In the genomic region with DNA sequence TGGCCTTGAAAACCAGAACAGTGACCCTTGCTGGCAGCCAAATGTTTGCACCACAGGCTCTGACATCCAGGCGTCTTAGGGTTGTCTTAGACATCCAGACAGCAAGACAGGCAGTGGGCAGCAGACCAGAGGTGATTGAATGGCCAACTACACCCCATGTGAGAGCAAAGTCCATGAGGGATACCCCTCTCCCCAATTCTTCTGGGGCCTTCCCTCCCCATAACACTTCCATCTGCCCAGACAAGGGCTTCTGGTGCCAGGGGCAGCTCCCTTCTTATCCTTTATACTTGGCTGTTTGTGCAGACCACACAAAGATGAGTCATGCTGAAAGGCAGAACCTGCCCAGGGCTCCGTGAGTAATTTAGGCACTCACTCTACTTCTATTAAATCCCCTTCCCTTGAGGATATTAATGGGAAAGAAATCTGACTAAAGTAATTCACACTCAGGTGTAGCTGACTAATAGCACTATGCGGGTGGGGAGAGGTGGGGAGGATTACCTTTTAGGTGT, we compare ENCODE assay signal across 10 cellular contexts.
DNase-seq lines count a peak whose midpoint lies in the region; ATAC-seq and TF ChIP-seq lines count a peak whose summit lies in the region.
"Had no signal": no experiment of that assay in that cellular context is flagged by ENCODE, and none has a peak within 500 bp of the region (broad histone marks: within the 10 kb centered on the region; RNA-seq: fewer than 3 reads in every experiment).

No MANE protein-coding gene starts in this region.

- H3K27ac Mint-ChIP-seq in activated CD4-positive, alpha-beta memory T cell treated with anti-CD3 and anti-CD28 coated beads, Interleukin-2, amount 10 ng/mL, durations not matched to agents 7 days and 5 days, result peak overlapping the region; percentile 8
- peak overlapping the region in 2 of 10 donors; percentile 25 to 29 for H3K27ac Mint-ChIP-seq in naive thymus-derived CD8-positive, alpha-beta T cell

- peak overlapping the region; percentile 95 for H3K27ac ChIP-seq in KMS-11
- H3K27ac ChIP-seq in mesodermal cell (ENCODE audit: low read depth, low read length, severe bottlenecking), result peak overlapping the region; percentile 71

- DNase-seq in Caki2 (ENCODE audit: low read depth) (peak; percentile 89), NCI-H526 treated with DMSO at 0.1 percent for 48 hours (lab: John Stamatoyannopoulos, UW) (no peak), cerebellar nuclear complex (lab: John Stamatoyannopoulos, UW) (no peak), HuH-7 (ENCODE audit: low spot score) (no peak)
- peak; percentile 37 for DNase-seq in activated CD4-positive, alpha-beta memory T cell treated with anti-CD3 and anti-CD28 coated beads, Interleukin-2, amount 10 ng/mL, durations not matched to agents 7 days and 5 days
- DNase-seq in naive thymus-derived CD8-positive, alpha-beta T cell, result no peak

- no peak for ATAC-seq in naive thymus-derived CD8-positive, alpha-beta T cell

- CTCF ChIA-PET in activated CD4-positive, alpha-beta memory T cell treated with anti-CD3 and anti-CD28 coated beads, Interleukin-2, amount 10 ng/mL, durations not matched to agents 7 days and 5 days (lab: Charles Lee), result interaction anchor here (1.1 to 4.1 kb wide), 8 partner anchors 8 to 1043 kb away, joined by 3 to 21 read pairs (median 6); partner anchors contain the start of gene TLE3

- H3K4me2 ChIP-seq in KMS-11, result peak overlapping the region; percentile 91

- peaks cover 11% of the 10 kb centered on the region for H3K9me3 ChIP-seq in mesodermal cell (ENCODE audit: control insufficient read depth, low read length)

- POLR2A ChIA-PET in activated CD4-positive, alpha-beta memory T cell treated with anti-CD3 and anti-CD28 coated beads, Interleukin-2, amount 10 ng/mL, durations not matched to agents 7 days and 5 days (lab: Charles Lee), result interaction anchor here (0.9 to 2.9 kb wide), 11 partner anchors 8 to 784 kb away, joined by 3 to 23 read pairs (median 5); partner anchors contain the start of gene TLE3
- POLR2A ChIA-PET in naive thymus-derived CD8-positive, alpha-beta T cell (lab: Charles Lee), result interaction anchor here (0.6 to 4.2 kb wide), 6 partner anchors 9 to 29 kb away, joined by 3 to 24 read pairs (median 12); no protein-coding TSS in a partner anchor

- TF ChIP-seq CTCF in KMS-11 (conservative IDR thresholded peaks at IDR 0.05; ENCODE audit: low read depth, low read length), result no peak

- no peaks in the 10 kb centered on the region for H3K79me2 ChIP-seq in KMS-11 (ENCODE audit: insufficient read depth, low read depth)

- WGBS in mesodermal cell (ENCODE audit: insufficient coverage in 2 of 2), 2 experiments, result 0 to 20% methylated on average over 1 to 2 of the region's 3 CpGs

- in situ Hi-C loops in Caki2 (cut with HindIII; ENCODE audit: low pct_unique_long_range_greater_than_20kb, low sequenced_read_pairs), result no loop called here

- H3K36me3 Mint-ChIP-seq in activated CD4-positive, alpha-beta memory T cell treated with anti-CD3 and anti-CD28 coated beads, Interleukin-2, amount 10 ng/mL, durations not matched to agents 7 days and 5 days (ENCODE audit: low read depth), result peaks cover 18% of the 10 kb centered on the region
- H3K36me3 Mint-ChIP-seq in naive thymus-derived CD8-positive, alpha-beta T cell, result peaks cover 0 to 18% (median 10%) of the 10 kb centered on the region in 3 donors
- H3K36me3 Mint-ChIP-seq: IgD-negative memory B cell had no signal

- H3K4me3 Mint-ChIP-seq in activated CD4-positive, alpha-beta memory T cell treated with anti-CD3 and anti-CD28 coated beads, Interleukin-2, amount 10 ng/mL, durations not matched to agents 7 days and 5 days, result no peak overlapping the region
- H3K4me3 Mint-ChIP-seq in naive thymus-derived CD8-positive, alpha-beta T cell, result peak overlapping the region in 1 of 10 donors; percentile 65

- peaks cover 39% of the 10 kb centered on the region for H3K27me3 Mint-ChIP-seq in activated CD4-positive, alpha-beta memory T cell treated with anti-CD3 and anti-CD28 coated beads, Interleukin-2, amount 10 ng/mL, durations not matched to agents 7 days and 5 days
- H3K27me3 Mint-ChIP-seq in naive thymus-derived CD8-positive, alpha-beta T cell, result no peaks in the 10 kb centered on the region

- H3K9me3 Mint-ChIP-seq in activated CD4-positive, alpha-beta memory T cell treated with anti-CD3 and anti-CD28 coated beads, Interleukin-2, amount 10 ng/mL, durations not matched to agents 7 days and 5 days, result peaks cover 29% of the 10 kb centered on the region
- H3K9me3 Mint-ChIP-seq in naive thymus-derived CD8-positive, alpha-beta T cell, result peaks cover 0 to 24% (median 9%) of the 10 kb centered on the region in 9 donors

- H3K36me3 ChIP-seq in KMS-11 (ENCODE audit: insufficient read depth) (no peaks in the 10 kb centered on the region), mesodermal cell (ENCODE audit: control insufficient read depth, insufficient read depth, low read length) (no peaks in the 10 kb centered on the region)
- H3K36me3 ChIP-seq: heart right ventricle had no signal

- no peaks in the 10 kb centered on the region for H4K20me1 ChIP-seq in KMS-11 (ENCODE audit: insufficient read depth)

- H3K4me1 ChIP-seq in KMS-11 (ENCODE audit: low read depth, poor library complexity, severe bottlenecking), result peaks cover 82% of the 10 kb centered on the region
- H3K4me1 ChIP-seq in mesodermal cell (ENCODE audit: control insufficient read depth, insufficient read depth, low read length, poor library complexity, severe bottlenecking), result peaks cover 49% of the 10 kb centered on the region

- peak overlapping the region; percentile 69; the same call in 1 of the 2 replicates for H3K9ac ChIP-seq in KMS-11

- peaks cover 72% of the 10 kb centered on the region for H3K4me1 Mint-ChIP-seq in activated CD4-positive, alpha-beta memory T cell treated with anti-CD3 and anti-CD28 coated beads, Interleukin-2, amount 10 ng/mL, durations not matched to agents 7 days and 5 days
- peaks cover 23 to 60% (median 54%) of the 10 kb centered on the region in 4 donors for H3K4me1 Mint-ChIP-seq in naive thymus-derived CD8-positive, alpha-beta T cell

- H2AFZ ChIP-seq in KMS-11 (ENCODE audit: low read depth), result peak overlapping the region; percentile 53; the same call in 1 of the 2 replicates

- H3K27me3 ChIP-seq in KMS-11 (ENCODE audit: insufficient read depth, low read depth), result no peaks in the 10 kb centered on the region
- H3K27me3 ChIP-seq: heart right ventricle had no signal

- H3K4me3 ChIP-seq in KMS-11 (IDR thresholded peaks at IDR 0.05; ENCODE audit: insufficient read depth, low read depth, low read length), result no peak overlapping the region
- H3K4me3 ChIP-seq in mesodermal cell (ENCODE audit: extremely low read depth, insufficient read depth, low read length, poor library complexity, severe bottlenecking), result no peak overlapping the region
- H3K4me3 ChIP-seq: heart right ventricle had no signal

Comparison
In these comparisons a context has a peak if more than half of its experiments do, and no peak if none do; other contexts are left out.
1. DNase-seq: peak in Caki2 (single experiment) and activated CD4-positive, alpha-beta memory T cell treated with anti-CD3 and anti-CD28 coated beads, Interleukin-2, amount 10 ng/mL, durations not matched to agents 7 days and 5 days (single experiment); none in naive thymus-derived CD8-positive, alpha-beta T cell (0 of 10), NCI-H526 treated with DMSO at 0.1 percent for 48 hours (single experiment), cerebellar nuclear complex (0 of 2) and HuH-7 (single experiment).